1 cellular context compared by ENCODE assay signal in genomic region chr18:44393406-44393805, GRCh38.
TF ChIP-seq lines count a peak whose summit lies in the region.

No MANE protein-coding gene starts in this region.

TF ChIP-seq in GM23338, 12 proteins besides CTCF, POLR2A, EP300 and RAD21 (continued from another document):
- TF ChIP-seq ZNF462 (CRISPR knock-in tag; IDR thresholded peaks at IDR 0.05), result no peak
- TF ChIP-seq ZNF114 (CRISPR knock-in tag; IDR thresholded peaks at IDR 0.05), result no peak
- TF ChIP-seq ZNF331 (CRISPR knock-in tag; IDR thresholded peaks at IDR 0.05; ENCODE audit: low read depth), result no peak
- no peak for TF ChIP-seq EZH2phosphoT487 (IDR thresholded peaks at IDR 0.05; ENCODE audit: unreplicated experiment)
- no peak for TF ChIP-seq REST (IDR thresholded peaks at IDR 0.05; ENCODE audit: unreplicated experiment)
- TF ChIP-seq JUNB (IDR thresholded peaks at IDR 0.05; ENCODE audit: unreplicated experiment), result no peak
- no peak for TF ChIP-seq STAT1 (IDR thresholded peaks at IDR 0.05; ENCODE audit: unreplicated experiment)
- TF ChIP-seq EZH2 (IDR thresholded peaks at IDR 0.05; ENCODE audit: low read depth, unreplicated experiment), result no peak
- no peak for TF ChIP-seq CREB1 (CRISPR knock-in tag; IDR thresholded peaks at IDR 0.05; ENCODE audit: low read depth)
- TF ChIP-seq POLR2AphosphoS5 (IDR thresholded peaks at IDR 0.05; ENCODE audit: low read depth), result no peak
- TF ChIP-seq ETS1 (IDR thresholded peaks at IDR 0.05), result no peak
